ENCODE assay signal across 10 cellular contexts in the genomic region with DNA sequence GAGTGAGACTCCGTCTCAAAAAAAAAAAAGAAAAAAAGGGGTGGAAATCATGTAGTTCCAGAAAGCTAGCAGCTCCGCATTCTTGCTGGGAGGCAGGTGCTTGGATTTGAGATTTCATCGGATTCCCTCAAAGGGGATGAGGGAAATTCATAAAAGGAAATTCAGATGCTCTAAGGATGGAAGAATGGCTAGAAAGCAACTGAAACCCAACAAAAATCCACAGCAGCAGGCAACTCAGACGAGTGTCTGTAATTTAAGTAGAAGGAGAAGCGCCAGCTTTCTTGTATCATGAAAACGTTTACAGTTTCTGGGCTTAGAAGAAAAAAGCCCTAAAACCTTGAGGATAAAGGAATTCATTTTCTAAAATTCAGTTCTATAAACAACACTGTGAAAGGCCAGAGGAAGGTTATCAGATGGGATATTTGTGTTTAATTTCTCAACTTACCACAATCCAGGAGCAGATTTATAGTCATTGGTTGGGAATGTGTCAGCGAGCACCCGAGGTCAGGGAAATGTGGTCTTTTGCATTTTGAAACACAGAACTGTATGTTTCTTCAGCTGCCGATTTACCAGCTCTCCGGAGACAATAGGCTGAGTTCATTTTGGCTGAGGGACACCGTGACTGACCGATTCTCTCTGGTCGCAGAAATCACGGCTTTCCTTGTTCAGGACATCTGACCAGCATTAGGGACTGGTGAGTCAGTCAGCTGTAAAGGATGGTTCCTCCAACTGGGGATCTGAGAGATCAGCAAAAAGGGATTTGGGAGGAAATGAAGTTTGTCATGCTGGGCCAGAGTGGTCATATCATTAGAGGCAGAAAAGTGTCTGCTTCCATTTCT.
DNase-seq lines count a peak whose midpoint lies in the region; ATAC-seq, FAIRE-seq and TF ChIP-seq lines count a peak whose summit lies in the region.
"Had no signal": no experiment of that assay in that cellular context is flagged by ENCODE, and none has a peak within 500 bp of the region (broad histone marks: within the 10 kb centered on the region; RNA-seq: fewer than 3 reads in every experiment).

No MANE protein-coding gene starts in this region.

- H3K9me3 ChIP-seq in liver (ENCODE audit: control insufficient read depth in 4 of 4, low read length in 3 of 4): no peaks in the 10 kb centered on the region
- H3K9me3 ChIP-seq in thyroid gland: no peaks in the 10 kb centered on the region

- TF ChIP-seq RAD21 in liver (IDR thresholded peaks at IDR 0.05): no peak

- TF ChIP-seq POLR2A in thyroid gland (IDR thresholded peaks at IDR 0.05): no peak

- WGBS in liver: 77% methylated on average over 14 of the region's 14 CpGs
- whole genome bisulfite sequencing in thyroid gland, 2 donors: 64 to 67% methylated on average over 14 of the region's 14 CpGs

- intact Hi-C loops in thyroid gland (cut with DNase I): no loop called here

- H3K4me1 ChIP-seq in liver (ENCODE audit: control insufficient read depth in 4 of 4, insufficient read depth in 4 of 4, low read length in 3 of 4) (peaks cover 4 to 11% (median 6%) of the 10 kb centered on the region in 4 donors), thyroid gland (peaks cover 35 to 54% of the 10 kb centered on the region in 2 donors)

- no peaks in the 10 kb centered on the region for H3K36me3 ChIP-seq in liver (ENCODE audit: control insufficient read depth in 4 of 4, insufficient read depth in 3 of 4, low read depth in 1 of 4, low read length in 3 of 4)
- no peaks in the 10 kb centered on the region for H3K36me3 ChIP-seq in thyroid gland

- H3K27ac ChIP-seq in liver (ENCODE audit: low read depth in 1 of 2, low read length in 2 of 2) (peak overlapping the region; percentile 25 to 32), thyroid gland (peak overlapping the region; percentile 4 to 96 (median 83))

- TF ChIP-seq CTCF in cardiac fibroblast (IDR thresholded peaks at IDR 0.05; ENCODE audit: low read depth, low read length): no peak
- TF ChIP-seq CTCF in liver (IDR thresholded peaks at IDR 0.05; ENCODE audit: low read depth, low read length, missing input control): no peak
- TF ChIP-seq CTCF in thyroid gland (IDR thresholded peaks at IDR 0.05): no peak
- no peak for TF ChIP-seq CTCF in D721Med (IDR thresholded peaks at IDR 0.05; ENCODE audit: insufficient read depth, missing control alignments)

- FAIRE-seq in D721Med (lab: Jason Lieb, UNC): no peak

- DNase-seq in HS-27A (ENCODE audit: low read depth) (peak; percentile 91), cardiac fibroblast (ENCODE audit: low read depth in 2 of 2) (peak; percentile 90 to 98), thyroid gland (no peak), D721Med (ENCODE audit: insufficient read length, low spot score) (no peak)
- DNase-seq: effector memory CD4-positive, alpha-beta T cell; T-helper 1 cell had no signal

- no peak for ATAC-seq in GM19351 (IDR thresholded peaks at IDR 0.05; ENCODE audit: unreplicated experiment)
- ATAC-seq in HG03045 (IDR thresholded peaks at IDR 0.05; ENCODE audit: unreplicated experiment): no peak
- ATAC-seq in GM21423 (IDR thresholded peaks at IDR 0.05; ENCODE audit: unreplicated experiment): no peak

- H3K9ac ChIP-seq in liver (ENCODE audit: low read depth in 1 of 2, low read length in 2 of 2): no peak overlapping the region

- H3K4me3 ChIP-seq in cardiac fibroblast (replicated peaks in 1 of 2; ENCODE audit: low read depth in 2 of 2, low read length in 2 of 2) (no peak overlapping the region), liver (ENCODE audit: low read depth in 1 of 3, low read length in 3 of 3) (no peak overlapping the region), thyroid gland (replicated peaks in 1 of 3) (no peak overlapping the region)

- H3K27me3 ChIP-seq in liver (ENCODE audit: control insufficient read depth in 4 of 4, insufficient read depth in 4 of 4, low read length in 3 of 4): no peaks in the 10 kb centered on the region
- H3K27me3 ChIP-seq in thyroid gland: no peaks in the 10 kb centered on the region

TF ChIP-seq in liver, 16 proteins besides CTCF, POLR2A, EP300 and RAD21:
- TF ChIP-seq JUND (IDR thresholded peaks at IDR 0.05) (no peak), FOXA2 (IDR thresholded peaks at IDR 0.05) (no peak), GABPA (IDR thresholded peaks at IDR 0.05 in 1 of 2, conservative IDR thresholded peaks at IDR 0.05 in 1 of 2) (no peak), NR2F2 (IDR thresholded peaks at IDR 0.05) (peak; percentile 81)
TF ChIP-seq in liver: peak in this region for 1.

Comparison
In these comparisons a context has a peak if more than half of its experiments do, and no peak if none do; other contexts are left out.
1. DNase-seq: peak in HS-27A (single experiment) and cardiac fibroblast (2 of 2); none in thyroid gland (0 of 2) and D721Med (single experiment).